Comparison of ENCODE assay signal across 20 cellular contexts in genomic region chr14:64201931-64202330, GRCh38.
DNase-seq lines count a peak whose midpoint lies in the region; ATAC-seq and FAIRE-seq lines count a peak whose summit lies in the region.
"Had no signal": no experiment of that assay in that cellular context is flagged by ENCODE, and none has a peak within 500 bp of the region (broad histone marks: within the 10 kb centered on the region; RNA-seq: fewer than 3 reads in every experiment).

No MANE protein-coding gene starts in this region.

- no peaks in the 10 kb centered on the region for H3K27me3 Mint-ChIP-seq in activated naive CD4-positive, alpha-beta T cell treated with anti-CD3 and anti-CD28 coated beads, Interleukin-2, amount 10 ng/mL, durations not matched to agents 7 days and 5 days
- H3K27me3 Mint-ChIP-seq in activated naive CD4-positive, alpha-beta T cell treated with anti-CD3 and anti-CD28 coated beads for 36 hours (ENCODE audit: low read depth), result no peaks in the 10 kb centered on the region

- intact Hi-C loops in activated naive CD4-positive, alpha-beta T cell treated with anti-CD3 and anti-CD28 coated beads for 36 hours (cut with micrococcal nuclease), result no loop called here

- no peak for ATAC-seq in HG02884 (IDR thresholded peaks at IDR 0.05; ENCODE audit: unreplicated experiment)

- peaks cover 3% of the 10 kb centered on the region for H3K4me1 Mint-ChIP-seq in activated naive CD4-positive, alpha-beta T cell treated with anti-CD3 and anti-CD28 coated beads, Interleukin-2, amount 10 ng/mL, durations not matched to agents 7 days and 5 days
- peaks cover 4% of the 10 kb centered on the region for H3K4me1 Mint-ChIP-seq in activated naive CD4-positive, alpha-beta T cell treated with anti-CD3 and anti-CD28 coated beads for 36 hours (ENCODE audit: low read depth)

- CTCF ChIA-PET in activated naive CD4-positive, alpha-beta T cell treated with anti-CD3 and anti-CD28 coated beads, Interleukin-2, amount 10 ng/mL, durations not matched to agents 7 days and 5 days (lab: Charles Lee), result interaction anchor here (1.4 kb wide), 1 partner anchor 24 kb away, joined by 4 read pairs; no protein-coding TSS in a partner anchor
- CTCF ChIA-PET in activated naive CD4-positive, alpha-beta T cell treated with anti-CD3 and anti-CD28 coated beads for 36 hours (lab: Charles Lee), result no interaction called here

- no peak for DNase-seq in activated naive CD4-positive, alpha-beta T cell treated with anti-CD3 and anti-CD28 coated beads, Interleukin-2, amount 10 ng/mL, durations not matched to agents 7 days and 5 days
- no peak for DNase-seq in activated naive CD4-positive, alpha-beta T cell treated with anti-CD3 and anti-CD28 coated beads for 36 hours
- DNase-seq in HTR-8/SVneo (ENCODE audit: insufficient read length, low spot score) (no peak), cerebellar cortex (ENCODE audit: low spot score) (peak; percentile 77), urothelium cell line (ENCODE audit: low spot score) (no peak), midbrain (lab: John Stamatoyannopoulos, UW) (no peak)
- DNase-seq: 8988T, GF-D8, MM.1S, NCI-H1092, NCI-H1436, NCI-H187 treated with DMSO at 0.1 percent for 48 hours, NCI-H2107, NCI-H2227 treated with DMSO at 0.1 percent for 48 hours, NCI-H524, NCI-H774, OCI-M1, SHP77 had no signal

- H3K27ac Mint-ChIP-seq in activated naive CD4-positive, alpha-beta T cell treated with anti-CD3 and anti-CD28 coated beads, Interleukin-2, amount 10 ng/mL, durations not matched to agents 7 days and 5 days, result peak overlapping the region; percentile 8
- no peak overlapping the region for H3K27ac Mint-ChIP-seq in activated naive CD4-positive, alpha-beta T cell treated with anti-CD3 and anti-CD28 coated beads for 36 hours

- no peak overlapping the region for H3K4me3 Mint-ChIP-seq in activated naive CD4-positive, alpha-beta T cell treated with anti-CD3 and anti-CD28 coated beads, Interleukin-2, amount 10 ng/mL, durations not matched to agents 7 days and 5 days
- no peak overlapping the region for H3K4me3 Mint-ChIP-seq in activated naive CD4-positive, alpha-beta T cell treated with anti-CD3 and anti-CD28 coated beads for 36 hours

- no peaks in the 10 kb centered on the region for H3K9me3 Mint-ChIP-seq in activated naive CD4-positive, alpha-beta T cell treated with anti-CD3 and anti-CD28 coated beads, Interleukin-2, amount 10 ng/mL, durations not matched to agents 7 days and 5 days
- no peaks in the 10 kb centered on the region for H3K9me3 Mint-ChIP-seq in activated naive CD4-positive, alpha-beta T cell treated with anti-CD3 and anti-CD28 coated beads for 36 hours

- peak; percentile 89 for FAIRE-seq in HTR-8/SVneo (lab: Jason Lieb, UNC)
- peak; percentile 86 for FAIRE-seq in urothelium cell line (lab: Jason Lieb, UNC)
- FAIRE-seq: H1 had no signal

- H3K36me3 Mint-ChIP-seq in activated naive CD4-positive, alpha-beta T cell treated with anti-CD3 and anti-CD28 coated beads, Interleukin-2, amount 10 ng/mL, durations not matched to agents 7 days and 5 days, result peaks cover 40% of the 10 kb centered on the region
- H3K36me3 Mint-ChIP-seq in activated naive CD4-positive, alpha-beta T cell treated with anti-CD3 and anti-CD28 coated beads for 36 hours (ENCODE audit: low read depth), result no peaks in the 10 kb centered on the region
